17 cellular contexts compared by ENCODE assay signal in genomic region chr7:22995011-22995410, GRCh38.
"Had no signal": no experiment of that assay in that cellular context is flagged by ENCODE, and none has a peak within 500 bp of the region (broad histone marks: within the 10 kb centered on the region; RNA-seq: fewer than 3 reads in every experiment).

No MANE protein-coding gene starts in this region.

- H3K27ac ChIP-seq: foreskin keratinocyte, hepatocyte, tibial nerve had no signal

- H3K9me3 Mint-ChIP-seq: activated naive CD4-positive, alpha-beta T cell treated with anti-CD3 and anti-CD28 coated beads, Interleukin-2, amount 50 U/mL, for 24 hours; activated T-cell treated with anti-CD3 and anti-CD28 coated beads, Interleukin-2, amount 50 U/mL, for 24 hours; nephron progenitor cell had no signal

- H3K36me3 ChIP-seq: tibial nerve had no signal

- H3K4me3 Mint-ChIP-seq: activated naive CD4-positive, alpha-beta T cell treated with anti-CD3 and anti-CD28 coated beads, Interleukin-2, amount 50 U/mL, for 24 hours; activated T-cell treated with anti-CD3 and anti-CD28 coated beads, Interleukin-2, amount 50 U/mL, for 24 hours; nephron progenitor cell had no signal

- ATAC-seq: foreskin keratinocyte, left colon, sciatic nerve had no signal

- DNase-seq: activated CD4-positive, CD25-positive, alpha-beta regulatory T cell; activated effector memory CD4-positive, alpha-beta T cell treated with anti-CD3 and anti-CD28 coated beads, Interleukin-2, amount 50 U/mL, for 16 hours; activated T-cell treated with anti-CD3 and anti-CD28 coated beads, Interleukin-2, amount 50 U/mL, for 24 hours; amniotic stem cell; foreskin keratinocyte; islet precursor cell; left colon; nephron progenitor cell; nucleus accumbens; substantia nigra; SW 1271 had no signal

- FAIRE-seq: urothelium cell line had no signal

- H3K27me3 Mint-ChIP-seq: activated naive CD4-positive, alpha-beta T cell treated with anti-CD3 and anti-CD28 coated beads, Interleukin-2, amount 50 U/mL, for 24 hours; activated T-cell treated with anti-CD3 and anti-CD28 coated beads, Interleukin-2, amount 50 U/mL, for 24 hours had no signal

- H3K27ac Mint-ChIP-seq: activated naive CD4-positive, alpha-beta T cell treated with anti-CD3 and anti-CD28 coated beads, Interleukin-2, amount 50 U/mL, for 24 hours; activated T-cell treated with anti-CD3 and anti-CD28 coated beads, Interleukin-2, amount 50 U/mL, for 24 hours; nephron progenitor cell had no signal

- H3K9me3 ChIP-seq: tibial nerve had no signal

- H3K27me3 ChIP-seq: foreskin keratinocyte, hepatocyte, tibial nerve had no signal

- H3K4me3 ChIP-seq: hepatocyte, lung, tibial nerve had no signal
